1 cellular context compared by ENCODE assay signal in genomic region chr20:45052698-45053440, GRCh38.
TF ChIP-seq lines count a peak whose summit lies in the region.

No MANE protein-coding gene starts in this region.

TF ChIP-seq in HepG2, 621 proteins besides CTCF, POLR2A, EP300 and RAD21 (continued from another document):
- TF ChIP-seq, protein P1, sequence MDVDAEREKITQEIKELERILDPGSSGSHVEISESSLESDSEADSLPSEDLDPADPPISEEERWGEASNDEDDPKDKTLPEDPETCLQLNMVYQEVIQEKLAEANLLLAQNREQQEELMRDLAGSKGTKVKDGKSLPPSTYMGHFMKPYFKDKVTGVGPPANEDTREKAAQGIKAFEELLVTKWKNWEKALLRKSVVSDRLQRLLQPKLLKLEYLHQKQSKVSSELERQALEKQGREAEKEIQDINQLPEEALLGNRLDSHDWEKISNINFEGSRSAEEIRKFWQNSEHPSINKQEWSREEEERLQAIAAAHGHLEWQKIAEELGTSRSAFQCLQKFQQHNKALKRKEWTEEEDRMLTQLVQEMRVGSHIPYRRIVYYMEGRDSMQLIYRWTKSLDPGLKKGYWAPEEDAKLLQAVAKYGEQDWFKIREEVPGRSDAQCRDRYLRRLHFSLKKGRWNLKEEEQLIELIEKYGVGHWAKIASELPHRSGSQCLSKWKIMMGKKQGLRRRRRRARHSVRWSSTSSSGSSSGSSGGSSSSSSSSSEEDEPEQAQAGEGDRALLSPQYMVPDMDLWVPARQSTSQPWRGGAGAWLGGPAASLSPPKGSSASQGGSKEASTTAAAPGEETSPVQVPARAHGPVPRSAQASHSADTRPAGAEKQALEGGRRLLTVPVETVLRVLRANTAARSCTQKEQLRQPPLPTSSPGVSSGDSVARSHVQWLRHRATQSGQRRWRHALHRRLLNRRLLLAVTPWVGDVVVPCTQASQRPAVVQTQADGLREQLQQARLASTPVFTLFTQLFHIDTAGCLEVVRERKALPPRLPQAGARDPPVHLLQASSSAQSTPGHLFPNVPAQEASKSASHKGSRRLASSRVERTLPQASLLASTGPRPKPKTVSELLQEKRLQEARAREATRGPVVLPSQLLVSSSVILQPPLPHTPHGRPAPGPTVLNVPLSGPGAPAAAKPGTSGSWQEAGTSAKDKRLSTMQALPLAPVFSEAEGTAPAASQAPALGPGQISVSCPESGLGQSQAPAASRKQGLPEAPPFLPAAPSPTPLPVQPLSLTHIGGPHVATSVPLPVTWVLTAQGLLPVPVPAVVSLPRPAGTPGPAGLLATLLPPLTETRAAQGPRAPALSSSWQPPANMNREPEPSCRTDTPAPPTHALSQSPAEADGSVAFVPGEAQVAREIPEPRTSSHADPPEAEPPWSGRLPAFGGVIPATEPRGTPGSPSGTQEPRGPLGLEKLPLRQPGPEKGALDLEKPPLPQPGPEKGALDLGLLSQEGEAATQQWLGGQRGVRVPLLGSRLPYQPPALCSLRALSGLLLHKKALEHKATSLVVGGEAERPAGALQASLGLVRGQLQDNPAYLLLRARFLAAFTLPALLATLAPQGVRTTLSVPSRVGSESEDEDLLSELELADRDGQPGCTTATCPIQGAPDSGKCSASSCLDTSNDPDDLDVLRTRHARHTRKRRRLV (CRISPR knock-in tag; IDR thresholded peaks at IDR 0.05): no peak
- no peak for TF ChIP-seq ZNF460 (CRISPR knock-in tag; IDR thresholded peaks at IDR 0.05; ENCODE audit: borderline replicate concordance)
- no peak for TF ChIP-seq PCBP1 (IDR thresholded peaks at IDR 0.05; ENCODE audit: borderline replicate concordance, low read depth, low read length)
- no peak for TF ChIP-seq RFXAP (CRISPR knock-in tag; IDR thresholded peaks at IDR 0.05; ENCODE audit: borderline replicate concordance)
- TF ChIP-seq KAT2B (IDR thresholded peaks at IDR 0.05; ENCODE audit: borderline replicate concordance, low read depth, low read length): no peak
- TF ChIP-seq, protein P2, sequence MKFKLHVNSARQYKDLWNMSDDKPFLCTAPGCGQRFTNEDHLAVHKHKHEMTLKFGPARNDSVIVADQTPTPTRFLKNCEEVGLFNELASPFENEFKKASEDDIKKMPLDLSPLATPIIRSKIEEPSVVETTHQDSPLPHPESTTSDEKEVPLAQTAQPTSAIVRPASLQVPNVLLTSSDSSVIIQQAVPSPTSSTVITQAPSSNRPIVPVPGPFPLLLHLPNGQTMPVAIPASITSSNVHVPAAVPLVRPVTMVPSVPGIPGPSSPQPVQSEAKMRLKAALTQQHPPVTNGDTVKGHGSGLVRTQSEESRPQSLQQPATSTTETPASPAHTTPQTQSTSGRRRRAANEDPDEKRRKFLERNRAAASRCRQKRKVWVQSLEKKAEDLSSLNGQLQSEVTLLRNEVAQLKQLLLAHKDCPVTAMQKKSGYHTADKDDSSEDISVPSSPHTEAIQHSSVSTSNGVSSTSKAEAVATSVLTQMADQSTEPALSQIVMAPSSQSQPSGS (CRISPR knock-in tag; IDR thresholded peaks at IDR 0.05): no peak
- TF ChIP-seq FOSL1 (CRISPR knock-in tag; IDR thresholded peaks at IDR 0.05; ENCODE audit: borderline replicate concordance): no peak
- TF ChIP-seq, protein P3, sequence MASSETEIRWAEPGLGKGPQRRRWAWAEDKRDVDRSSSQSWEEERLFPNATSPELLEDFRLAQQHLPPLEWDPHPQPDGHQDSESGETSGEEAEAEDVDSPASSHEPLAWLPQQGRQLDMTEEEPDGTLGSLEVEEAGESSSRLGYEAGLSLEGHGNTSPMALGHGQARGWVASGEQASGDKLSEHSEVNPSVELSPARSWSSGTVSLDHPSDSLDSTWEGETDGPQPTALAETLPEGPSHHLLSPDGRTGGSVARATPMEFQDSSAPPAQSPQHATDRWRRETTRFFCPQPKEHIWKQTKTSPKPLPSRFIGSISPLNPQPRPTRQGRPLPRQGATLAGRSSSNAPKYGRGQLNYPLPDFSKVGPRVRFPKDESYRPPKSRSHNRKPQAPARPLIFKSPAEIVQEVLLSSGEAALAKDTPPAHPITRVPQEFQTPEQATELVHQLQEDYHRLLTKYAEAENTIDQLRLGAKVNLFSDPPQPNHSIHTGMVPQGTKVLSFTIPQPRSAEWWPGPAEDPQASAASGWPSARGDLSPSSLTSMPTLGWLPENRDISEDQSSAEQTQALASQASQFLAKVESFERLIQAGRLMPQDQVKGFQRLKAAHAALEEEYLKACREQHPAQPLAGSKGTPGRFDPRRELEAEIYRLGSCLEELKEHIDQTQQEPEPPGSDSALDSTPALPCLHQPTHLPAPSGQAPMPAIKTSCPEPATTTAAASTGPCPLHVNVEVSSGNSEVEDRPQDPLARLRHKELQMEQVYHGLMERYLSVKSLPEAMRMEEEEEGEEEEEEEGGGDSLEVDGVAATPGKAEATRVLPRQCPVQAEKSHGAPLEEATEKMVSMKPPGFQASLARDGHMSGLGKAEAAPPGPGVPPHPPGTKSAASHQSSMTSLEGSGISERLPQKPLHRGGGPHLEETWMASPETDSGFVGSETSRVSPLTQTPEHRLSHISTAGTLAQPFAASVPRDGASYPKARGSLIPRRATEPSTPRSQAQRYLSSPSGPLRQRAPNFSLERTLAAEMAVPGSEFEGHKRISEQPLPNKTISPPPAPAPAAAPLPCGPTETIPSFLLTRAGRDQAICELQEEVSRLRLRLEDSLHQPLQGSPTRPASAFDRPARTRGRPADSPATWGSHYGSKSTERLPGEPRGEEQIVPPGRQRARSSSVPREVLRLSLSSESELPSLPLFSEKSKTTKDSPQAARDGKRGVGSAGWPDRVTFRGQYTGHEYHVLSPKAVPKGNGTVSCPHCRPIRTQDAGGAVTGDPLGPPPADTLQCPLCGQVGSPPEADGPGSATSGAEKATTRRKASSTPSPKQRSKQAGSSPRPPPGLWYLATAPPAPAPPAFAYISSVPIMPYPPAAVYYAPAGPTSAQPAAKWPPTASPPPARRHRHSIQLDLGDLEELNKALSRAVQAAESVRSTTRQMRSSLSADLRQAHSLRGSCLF (CRISPR knock-in tag; IDR thresholded peaks at IDR 0.05; ENCODE audit: borderline replicate concordance): no peak
- no peak for TF ChIP-seq ZNF124 (CRISPR knock-in tag; IDR thresholded peaks at IDR 0.05)
